In genomic region chr2:68730828-68731227, GRCh38 we compare ENCODE assay signal across 15 cellular contexts. TPM values are rescaled to one million over a fixed set of nuclear protein-coding genes. Genes with fewer than 3 reads are reported as not detected.
DNase-seq lines count a peak whose midpoint lies in the region; ATAC-seq lines count a peak whose summit lies in the region.
"Had no signal": no experiment of that assay in that cellular context is flagged by ENCODE, and none has a peak within 500 bp of the region (broad histone marks: within the 10 kb centered on the region; RNA-seq: fewer than 3 reads in every experiment).

No MANE protein-coding gene starts in this region.

- H3K23ac ChIP-seq in mesenchymal stem cell (ENCODE audit: low read length in 2 of 2), result no peak overlapping the region

- H3K27ac Mint-ChIP-seq in CD4-positive, alpha-beta memory T cell, result peak overlapping the region in 5 of 7 donors; percentile 54 to 90 (median 68)
- H3K27ac Mint-ChIP-seq: activated T-cell treated with anti-CD3 and anti-CD28 coated beads, Interleukin-2, amount 50 U/mL, for 72 hours had no signal

- no peak overlapping the region for H3K4me3 ChIP-seq in CD4-positive, alpha-beta memory T cell (ENCODE audit: low read length in 2 of 2)
- no peak overlapping the region for H3K4me3 ChIP-seq in adipocyte (ENCODE audit: low read length)
- no peak overlapping the region for H3K4me3 ChIP-seq in mesenchymal stem cell (ENCODE audit: insufficient read depth in 1 of 2, low read depth in 1 of 2, low read length in 2 of 2)

- no peaks in the 10 kb centered on the region for H3K27me3 Mint-ChIP-seq in CD4-positive, alpha-beta memory T cell
- H3K27me3 Mint-ChIP-seq: naive thymus-derived CD4-positive, alpha-beta T cell had no signal

- H3K4me1 ChIP-seq in CD4-positive, alpha-beta memory T cell (ENCODE audit: insufficient read depth, low read length), result peaks cover 61% of the 10 kb centered on the region
- H3K4me1 ChIP-seq in adipocyte (ENCODE audit: control insufficient read depth, insufficient read depth, low read length) (peaks cover 7% of the 10 kb centered on the region), mesenchymal stem cell (ENCODE audit: control insufficient read depth, insufficient read depth, low read depth, low read length) (no peaks in the 10 kb centered on the region)

- no peak overlapping the region for H3K14ac ChIP-seq in mesenchymal stem cell (ENCODE audit: low read length in 2 of 2)

- ATAC-seq in GM18909 (IDR thresholded peaks at IDR 0.05; ENCODE audit: poor library complexity, unreplicated experiment) (no peak), GM18858 (IDR thresholded peaks at IDR 0.05; ENCODE audit: unreplicated experiment) (no peak)
- ATAC-seq: activated T-cell treated with anti-CD3 and anti-CD28 coated beads, Interleukin-2, amount 50 U/mL, for 72 hours; left lobe of liver; naive thymus-derived CD4-positive, alpha-beta T cell; right cardiac atrium had no signal

- intact Hi-C loops in CD4-positive, alpha-beta memory T cell (cut with micrococcal nuclease), result no loop called here

- CTCF ChIA-PET in CD4-positive, alpha-beta memory T cell (lab: Charles Lee; ENCODE audit: partially characterized antibody), result interaction anchor here (1.9 to 29.0 kb wide), 3 partner anchors 15 to 21 kb away, joined by 6 to 745 read pairs (median 9); no protein-coding TSS in a partner anchor

- no peaks in the 10 kb centered on the region for H3K9me3 Mint-ChIP-seq in CD4-positive, alpha-beta memory T cell
- H3K9me3 Mint-ChIP-seq: activated T-cell treated with anti-CD3 and anti-CD28 coated beads, Interleukin-2, amount 50 U/mL, for 72 hours; naive thymus-derived CD4-positive, alpha-beta T cell had no signal

- H3K4me3 Mint-ChIP-seq in CD4-positive, alpha-beta memory T cell, result no peak overlapping the region
- H3K4me3 Mint-ChIP-seq: activated T-cell treated with anti-CD3 and anti-CD28 coated beads, Interleukin-2, amount 50 U/mL, for 72 hours had no signal

- no peak overlapping the region for H2AK5ac ChIP-seq in mesenchymal stem cell (ENCODE audit: low read length, severe bottlenecking)

- WGBS in mesenchymal stem cell, result 5% methylated on average over 4 of the region's 6 CpGs

- H3K9me3 ChIP-seq in CD4-positive, alpha-beta memory T cell (ENCODE audit: control insufficient read depth in 1 of 2, low read length in 2 of 2), result no peaks in the 10 kb centered on the region
- H3K9me3 ChIP-seq in adipocyte (ENCODE audit: control insufficient read depth, low read length) (no peaks in the 10 kb centered on the region), mesenchymal stem cell (ENCODE audit: control insufficient read depth, low read length) (no peaks in the 10 kb centered on the region)

- H3K27me3 ChIP-seq in CD4-positive, alpha-beta memory T cell (ENCODE audit: insufficient read depth, low read length), result no peaks in the 10 kb centered on the region
- H3K27me3 ChIP-seq in adipocyte (replicated peaks; ENCODE audit: control insufficient read depth, insufficient read depth, low read length) (peaks cover 13% of the 10 kb centered on the region), mesenchymal stem cell (ENCODE audit: control insufficient read depth in 1 of 2, insufficient read depth in 1 of 2, low read length in 2 of 2) (peaks cover 7 to 14% of the 10 kb centered on the region in 2 experiments)

- no peaks in the 10 kb centered on the region for H3K36me3 ChIP-seq in CD4-positive, alpha-beta memory T cell (ENCODE audit: insufficient read depth, low read length)
- H3K36me3 ChIP-seq in adipocyte (ENCODE audit: control insufficient read depth, insufficient read depth, low read length, severe bottlenecking) (no peaks in the 10 kb centered on the region), mesenchymal stem cell (ENCODE audit: control insufficient read depth in 1 of 2, insufficient read depth in 2 of 2, low read depth in 1 of 2, low read length in 2 of 2) (no peaks in the 10 kb centered on the region)

- DNase-seq in CD4-positive, alpha-beta memory T cell, result no peak
- DNase-seq in HT1080 (ENCODE audit: low read depth) (peak; percentile 72), adipocyte (ENCODE audit: low read depth) (peak; percentile 16), mesenchymal stem cell (peak; percentile 89), NCI-H526 treated with DMSO at 0.1 percent for 48 hours (lab: John Stamatoyannopoulos, UW) (no peak), NCI-H2227 treated with DMSO at 0.1 percent for 48 hours (lab: John Stamatoyannopoulos, UW) (no peak)
- DNase-seq: activated CD4-positive, CD25-positive, alpha-beta regulatory T cell treated with anti-CD3 and anti-CD28 coated beads, Interleukin-2, amount 50 U/mL, for 72 hours; activated T-cell treated with anti-CD3 and anti-CD28 coated beads, Interleukin-2, amount 50 U/mL, for 72 hours; naive thymus-derived CD4-positive, alpha-beta T cell; right cardiac atrium; substantia nigra; SW 1271 had no signal

- H3K18ac ChIP-seq in mesenchymal stem cell (ENCODE audit: low read depth in 1 of 2, low read length in 2 of 2), result peak overlapping the region in 1 of 2 experiments; percentile 63

- no peak overlapping the region for H4K8ac ChIP-seq in mesenchymal stem cell (ENCODE audit: low read length)

- peaks cover 36 to 50% (median 42%) of the 10 kb centered on the region in 4 donors for H3K4me1 Mint-ChIP-seq in CD4-positive, alpha-beta memory T cell

- POLR2A ChIA-PET in CD4-positive, alpha-beta memory T cell (lab: Charles Lee; ENCODE audit: partially characterized antibody), result interaction anchor here (2.3 to 23.1 kb wide), 3 partner anchors 9 to 16 kb away, joined by 8 to 659 read pairs (median 117); no protein-coding TSS in a partner anchor

- no peak overlapping the region for H3K27ac ChIP-seq in CD4-positive, alpha-beta memory T cell (ENCODE audit: low read depth, low read length)
- no peak overlapping the region for H3K27ac ChIP-seq in mesenchymal stem cell (ENCODE audit: low read length, poor library complexity, severe bottlenecking)

- no peak overlapping the region for H4K91ac ChIP-seq in mesenchymal stem cell (ENCODE audit: low read length)

- H2AFZ ChIP-seq in mesenchymal stem cell (ENCODE audit: low read depth, low read length), result no peak overlapping the region

- no peak overlapping the region for H2BK5ac ChIP-seq in mesenchymal stem cell (ENCODE audit: low read depth, low read length, poor library complexity, severe bottlenecking)

- no peak overlapping the region for H3K4me2 ChIP-seq in mesenchymal stem cell (ENCODE audit: low read length, poor library complexity, severe bottlenecking)

- peak overlapping the region in 1 of 2 experiments; percentile 76 for H3K4ac ChIP-seq in mesenchymal stem cell (ENCODE audit: low read depth in 1 of 2, low read length in 2 of 2)

- no peak overlapping the region for H2BK120ac ChIP-seq in mesenchymal stem cell (ENCODE audit: low read depth, low read length)

- no peak overlapping the region for H3K9ac ChIP-seq in adipocyte (ENCODE audit: low read length)
- H3K9ac ChIP-seq in mesenchymal stem cell (ENCODE audit: low read length), result no peak overlapping the region

- H3K36me3 Mint-ChIP-seq in CD4-positive, alpha-beta memory T cell, result peaks cover 0 to 4% of the 10 kb centered on the region in 2 donors

- H2BK12ac ChIP-seq in mesenchymal stem cell (ENCODE audit: low read length in 2 of 2), result peak overlapping the region; percentile 51 to 94

- H3K79me1 ChIP-seq in mesenchymal stem cell (replicated peaks; ENCODE audit: low read length, poor library complexity, severe bottlenecking), result no peaks in the 10 kb centered on the region

- no peak overlapping the region for H2BK15ac ChIP-seq in mesenchymal stem cell (ENCODE audit: low read depth, poor library complexity, severe bottlenecking)

RNA-seq across cellular contexts. Expression of gene ARHGAP25, which starts 3.8 kb away (rescaled TPM):
- 100 to 1,000 TPM; 162 to 163 TPM for total RNA-seq in CD4-positive, alpha-beta memory T cell
- 100 to 1,000 TPM in 1 of 2 donors, 10 to 100 TPM in 1; 37.1 to 125 TPM for polyA plus RNA-seq in CD4-positive, alpha-beta memory T cell
- not detected in 2 replicates for total RNA-seq in HT1080 (2014; rRNA removed; shearing (Covaris generic))
- polyA plus RNA-seq in HT1080 (2015; cell fraction: cytosol; rRNA removed), result 0.63 TPM in 1 of 2 replicates, not detected in the other
- not detected in 2 replicates for polyA plus RNA-seq in HT1080 (2015; cell fraction: nucleus; rRNA removed)
- 0.62 TPM for polyA plus RNA-seq in mesenchymal stem cell (2013, experiment 1 of 2)
- 0.45 TPM for polyA plus RNA-seq in mesenchymal stem cell (2013, experiment 2 of 2)

Comparison
In these comparisons a context has a peak if more than half of its experiments do, and no peak if none do; other contexts are left out.
1. DNase-seq: peak in HT1080 (single experiment), adipocyte (single experiment) and mesenchymal stem cell (single experiment); none in CD4-positive, alpha-beta memory T cell (0 of 5), NCI-H526 treated with DMSO at 0.1 percent for 48 hours (single experiment) and NCI-H2227 treated with DMSO at 0.1 percent for 48 hours (single experiment).
2. RNA of gene ARHGAP25, which starts 3.8 kb away (total RNA-seq): 162 to 163 TPM in CD4-positive, alpha-beta memory T cell; not detected in HT1080; every median in the first group is over 100 times any median in the second.